ENCODE assay signal across 8 cellular contexts in the genomic region with DNA sequence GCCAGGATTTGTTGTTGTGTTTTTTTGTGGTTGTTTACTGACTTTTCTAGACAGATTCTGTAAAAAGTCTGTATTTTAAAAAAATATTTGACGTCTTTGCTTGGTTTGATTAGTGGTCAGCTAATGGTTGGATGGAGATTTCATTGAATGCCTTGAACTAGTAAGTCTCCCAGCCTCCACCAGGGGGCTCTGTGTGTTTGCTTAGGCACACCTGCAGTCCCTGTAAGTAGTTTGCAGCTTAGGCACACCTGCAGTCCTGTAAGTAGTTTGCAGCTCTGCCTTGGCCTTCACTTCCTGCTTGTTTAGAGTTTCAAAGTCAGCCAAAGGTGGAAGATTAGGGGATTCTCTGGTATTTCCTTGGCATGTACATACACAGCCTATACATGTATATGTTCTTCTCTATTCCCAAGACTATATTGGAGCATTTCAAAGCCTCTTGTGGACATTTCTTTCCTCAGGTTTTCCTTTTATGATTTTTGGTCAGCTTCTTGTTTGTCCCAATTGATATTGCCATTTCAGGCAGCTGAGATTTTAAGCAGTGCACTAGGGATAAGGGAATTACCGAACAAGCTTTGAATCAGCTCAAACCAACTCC.
DNase-seq lines count a peak whose midpoint lies in the region; ATAC-seq lines count a peak whose summit lies in the region.

No MANE protein-coding gene starts in this region.

- DNase-seq in NCI-H345 treated with DMSO at 0.1 percent for 48 hours (lab: John Stamatoyannopoulos, UW; ENCODE audit: unreplicated experiment) (peak; percentile 0), NCI-H345 (lab: John Stamatoyannopoulos, UW) (no peak), NCI-H146 (lab: John Stamatoyannopoulos, UW) (peak; percentile 80), dermis blood vessel endothelial cell (peak; percentile 86), memory B cell (ENCODE audit: low spot score in 2 of 2) (peak; percentile 17 to 37)
- peak; percentile 57 to 65 for DNase-seq in activated CD4-positive, alpha-beta T cell treated with anti-CD3 and anti-CD28 coated beads for 4 hours
- peak; percentile 38 to 78 for DNase-seq in stimulated activated effector memory CD8-positive, alpha-beta T cell treated with anti-CD3 and anti-CD28 coated beads, Interleukin-12 subunit alpha, Interleukin-12 subunit beta, amount 100 ng/mL, for 72 hours (ENCODE audit: low spot score in 2 of 2)

- H3K9me3 Mint-ChIP-seq in memory B cell, result peaks cover 2% of the 10 kb centered on the region
- no peaks in the 10 kb centered on the region for H3K9me3 Mint-ChIP-seq in stimulated activated effector memory CD8-positive, alpha-beta T cell treated with anti-CD3 and anti-CD28 coated beads, Interleukin-12 subunit alpha, Interleukin-12 subunit beta, amount 100 ng/mL, for 72 hours

- ATAC-seq in HG02623 (IDR thresholded peaks at IDR 0.05; ENCODE audit: unreplicated experiment), result peak; percentile 94
- peak; percentile 74 for ATAC-seq in memory B cell (ENCODE audit: low read depth)
- ATAC-seq in stimulated activated effector memory CD8-positive, alpha-beta T cell treated with anti-CD3 and anti-CD28 coated beads, Interleukin-12 subunit alpha, Interleukin-12 subunit beta, amount 100 ng/mL, for 72 hours, result peak; percentile 74

- H3K4me3 Mint-ChIP-seq in memory B cell, result no peak overlapping the region
- no peak overlapping the region for H3K4me3 Mint-ChIP-seq in stimulated activated effector memory CD8-positive, alpha-beta T cell treated with anti-CD3 and anti-CD28 coated beads, Interleukin-12 subunit alpha, Interleukin-12 subunit beta, amount 100 ng/mL, for 72 hours

- no peaks in the 10 kb centered on the region for H3K27me3 Mint-ChIP-seq in memory B cell

- H3K4me1 Mint-ChIP-seq in memory B cell, result peaks cover 13% of the 10 kb centered on the region
- peaks cover 45% of the 10 kb centered on the region for H3K4me1 Mint-ChIP-seq in stimulated activated effector memory CD8-positive, alpha-beta T cell treated with anti-CD3 and anti-CD28 coated beads, Interleukin-12 subunit alpha, Interleukin-12 subunit beta, amount 100 ng/mL, for 72 hours

- peak overlapping the region; percentile 43 for H3K27ac Mint-ChIP-seq in memory B cell
- no peak overlapping the region for H3K27ac Mint-ChIP-seq in stimulated activated effector memory CD8-positive, alpha-beta T cell treated with anti-CD3 and anti-CD28 coated beads, Interleukin-12 subunit alpha, Interleukin-12 subunit beta, amount 100 ng/mL, for 72 hours

- H3K36me3 Mint-ChIP-seq in memory B cell, result peaks cover 27% of the 10 kb centered on the region
- peaks cover 60% of the 10 kb centered on the region for H3K36me3 Mint-ChIP-seq in stimulated activated effector memory CD8-positive, alpha-beta T cell treated with anti-CD3 and anti-CD28 coated beads, Interleukin-12 subunit alpha, Interleukin-12 subunit beta, amount 100 ng/mL, for 72 hours
